Comparison of ENCODE assay signal across 15 cellular contexts in the genomic region with DNA sequence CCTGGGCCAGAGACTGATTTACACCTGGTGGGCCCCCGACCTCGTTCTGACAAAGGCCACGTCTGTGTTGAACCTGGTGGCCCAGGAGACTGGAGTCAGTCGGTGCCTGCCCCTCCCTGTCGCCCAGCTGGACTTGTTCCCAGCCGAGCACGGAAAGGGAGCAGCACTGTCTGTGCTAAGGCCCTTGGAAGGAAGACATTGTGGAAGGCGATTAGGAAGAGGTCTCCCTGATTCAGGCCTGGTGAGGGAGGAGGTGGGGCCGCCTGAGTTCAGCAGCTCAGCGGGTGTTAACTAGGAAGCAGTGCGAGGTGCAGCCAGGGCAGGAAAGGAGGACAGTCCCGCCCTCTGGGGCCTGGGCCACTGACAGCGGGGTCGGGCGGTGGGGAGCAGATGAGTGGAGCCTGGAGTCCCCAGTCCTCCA.
"Had no signal": no experiment of that assay in that cellular context is flagged by ENCODE, and none has a peak within 500 bp of the region (broad histone marks: within the 10 kb centered on the region; RNA-seq: fewer than 3 reads in every experiment).

No MANE protein-coding gene starts in this region.

- DNase-seq: activated CD4-positive, alpha-beta T cell treated with anti-CD3 and anti-CD28 coated beads, Interleukin-2, amount 50 U/mL, for 48 hours; activated gamma-delta T cell; activated T-cell treated with anti-CD3 and anti-CD28 coated beads, Interleukin-2, amount 50 U/mL, for 48 hours; cerebellar nuclear complex; hippocampal formation; kidney glomerular epithelial cell; thyroid gland; uterus had no signal

- H3K4me1 ChIP-seq: thyroid gland, uterus had no signal

- H3K27me3 ChIP-seq: thyroid gland, uterus had no signal

- H3K36me3 ChIP-seq: thyroid gland, uterus had no signal

- H3K9me3 ChIP-seq: thyroid gland had no signal

- H3K27me3 Mint-ChIP-seq: activated naive CD8-positive, alpha-beta T cell; brain had no signal

- H3K4me3 Mint-ChIP-seq: activated naive CD8-positive, alpha-beta T cell; brain; dendritic cell treated with granulocyte-macrophage colony-stimulating factor and Interleukin-4, amounts not matched to agents 40 ng/mL and 50 ng/mL, for 4 days; nephron; T-helper 1 cell treated with Interleukin-12 subunit alpha and Interleukin-12 subunit beta and Interleukin-4 antibody, amounts not matched to agents 30 μg/mL and 1 μg/mL, for 36 hours had no signal

- H3K36me3 Mint-ChIP-seq: activated naive CD8-positive, alpha-beta T cell had no signal

- ATAC-seq: activated CD4-positive, CD25-positive, alpha-beta regulatory T cell treated with anti-CD3 and anti-CD28 coated beads, Interleukin-2, amount 50 U/mL, for 24 hours had no signal

- H3K4me3 ChIP-seq: skin epidermis, thyroid gland, uterus had no signal

- H3K27ac Mint-ChIP-seq: activated naive CD8-positive, alpha-beta T cell; dendritic cell treated with granulocyte-macrophage colony-stimulating factor and Interleukin-4, amounts not matched to agents 40 ng/mL and 50 ng/mL, for 4 days; nephron; T-helper 1 cell treated with Interleukin-12 subunit alpha and Interleukin-12 subunit beta and Interleukin-4 antibody, amounts not matched to agents 30 μg/mL and 1 μg/mL, for 36 hours had no signal

- H3K27ac ChIP-seq: skin epidermis, thyroid gland, uterus had no signal
